In genomic region chr2:15527074-15527739, GRCh38 we compare ENCODE assay signal across 1 cellular context.
TF ChIP-seq lines count a peak whose summit lies in the region.

No MANE protein-coding gene starts in this region.

TF ChIP-seq in WTC11, 78 proteins besides CTCF, POLR2A, EP300 and RAD21 (continued from another document):
- TF ChIP-seq ZNF425 (CRISPR knock-in tag; conservative IDR thresholded peaks at IDR 0.05) (no peak), MYBL2 (CRISPR knock-in tag; IDR thresholded peaks at IDR 0.05) (no peak), ZBTB21 (CRISPR knock-in tag; IDR thresholded peaks at IDR 0.05; ENCODE audit: borderline replicate concordance) (no peak), MLX (CRISPR knock-in tag; IDR thresholded peaks at IDR 0.05) (no peak), NFATC4 (CRISPR knock-in tag; IDR thresholded peaks at IDR 0.05) (no peak), ZNF263 (CRISPR knock-in tag; IDR thresholded peaks at IDR 0.05; ENCODE audit: low read depth) (no peak), USF1 (CRISPR knock-in tag; IDR thresholded peaks at IDR 0.05) (no peak), ZNF317 (CRISPR knock-in tag; IDR thresholded peaks at IDR 0.05; ENCODE audit: borderline replicate concordance, low read depth) (no peak), SP1 (CRISPR knock-in tag; conservative IDR thresholded peaks at IDR 0.05) (no peak), SMAD3 (CRISPR knock-in tag; IDR thresholded peaks at IDR 0.05; ENCODE audit: borderline replicate concordance) (no peak), RELA (CRISPR knock-in tag; IDR thresholded peaks at IDR 0.05; ENCODE audit: borderline replicate concordance) (no peak), CBFB (CRISPR knock-in tag; IDR thresholded peaks at IDR 0.05; ENCODE audit: low read depth) (no peak)
- TF ChIP-seq, protein P1, sequence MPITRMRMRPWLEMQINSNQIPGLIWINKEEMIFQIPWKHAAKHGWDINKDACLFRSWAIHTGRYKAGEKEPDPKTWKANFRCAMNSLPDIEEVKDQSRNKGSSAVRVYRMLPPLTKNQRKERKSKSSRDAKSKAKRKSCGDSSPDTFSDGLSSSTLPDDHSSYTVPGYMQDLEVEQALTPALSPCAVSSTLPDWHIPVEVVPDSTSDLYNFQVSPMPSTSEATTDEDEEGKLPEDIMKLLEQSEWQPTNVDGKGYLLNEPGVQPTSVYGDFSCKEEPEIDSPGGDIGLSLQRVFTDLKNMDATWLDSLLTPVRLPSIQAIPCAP (CRISPR knock-in tag; IDR thresholded peaks at IDR 0.05): no peak
- TF ChIP-seq, protein P2, sequence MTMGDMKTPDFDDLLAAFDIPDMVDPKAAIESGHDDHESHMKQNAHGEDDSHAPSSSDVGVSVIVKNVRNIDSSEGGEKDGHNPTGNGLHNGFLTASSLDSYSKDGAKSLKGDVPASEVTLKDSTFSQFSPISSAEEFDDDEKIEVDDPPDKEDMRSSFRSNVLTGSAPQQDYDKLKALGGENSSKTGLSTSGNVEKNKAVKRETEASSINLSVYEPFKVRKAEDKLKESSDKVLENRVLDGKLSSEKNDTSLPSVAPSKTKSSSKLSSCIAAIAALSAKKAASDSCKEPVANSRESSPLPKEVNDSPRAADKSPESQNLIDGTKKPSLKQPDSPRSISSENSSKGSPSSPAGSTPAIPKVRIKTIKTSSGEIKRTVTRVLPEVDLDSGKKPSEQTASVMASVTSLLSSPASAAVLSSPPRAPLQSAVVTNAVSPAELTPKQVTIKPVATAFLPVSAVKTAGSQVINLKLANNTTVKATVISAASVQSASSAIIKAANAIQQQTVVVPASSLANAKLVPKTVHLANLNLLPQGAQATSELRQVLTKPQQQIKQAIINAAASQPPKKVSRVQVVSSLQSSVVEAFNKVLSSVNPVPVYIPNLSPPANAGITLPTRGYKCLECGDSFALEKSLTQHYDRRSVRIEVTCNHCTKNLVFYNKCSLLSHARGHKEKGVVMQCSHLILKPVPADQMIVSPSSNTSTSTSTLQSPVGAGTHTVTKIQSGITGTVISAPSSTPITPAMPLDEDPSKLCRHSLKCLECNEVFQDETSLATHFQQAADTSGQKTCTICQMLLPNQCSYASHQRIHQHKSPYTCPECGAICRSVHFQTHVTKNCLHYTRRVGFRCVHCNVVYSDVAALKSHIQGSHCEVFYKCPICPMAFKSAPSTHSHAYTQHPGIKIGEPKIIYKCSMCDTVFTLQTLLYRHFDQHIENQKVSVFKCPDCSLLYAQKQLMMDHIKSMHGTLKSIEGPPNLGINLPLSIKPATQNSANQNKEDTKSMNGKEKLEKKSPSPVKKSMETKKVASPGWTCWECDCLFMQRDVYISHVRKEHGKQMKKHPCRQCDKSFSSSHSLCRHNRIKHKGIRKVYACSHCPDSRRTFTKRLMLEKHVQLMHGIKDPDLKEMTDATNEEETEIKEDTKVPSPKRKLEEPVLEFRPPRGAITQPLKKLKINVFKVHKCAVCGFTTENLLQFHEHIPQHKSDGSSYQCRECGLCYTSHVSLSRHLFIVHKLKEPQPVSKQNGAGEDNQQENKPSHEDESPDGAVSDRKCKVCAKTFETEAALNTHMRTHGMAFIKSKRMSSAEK (CRISPR knock-in tag; IDR thresholded peaks at IDR 0.05; ENCODE audit: borderline replicate concordance): no peak
- TF ChIP-seq, protein P3, sequence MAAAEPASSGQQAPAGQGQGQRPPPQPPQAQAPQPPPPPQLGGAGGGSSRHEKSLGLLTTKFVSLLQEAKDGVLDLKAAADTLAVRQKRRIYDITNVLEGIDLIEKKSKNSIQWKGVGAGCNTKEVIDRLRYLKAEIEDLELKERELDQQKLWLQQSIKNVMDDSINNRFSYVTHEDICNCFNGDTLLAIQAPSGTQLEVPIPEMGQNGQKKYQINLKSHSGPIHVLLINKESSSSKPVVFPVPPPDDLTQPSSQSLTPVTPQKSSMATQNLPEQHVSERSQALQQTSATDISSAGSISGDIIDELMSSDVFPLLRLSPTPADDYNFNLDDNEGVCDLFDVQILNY (CRISPR knock-in tag; IDR thresholded peaks at IDR 0.05): no peak
TF ChIP-seq in WTC11: peak in this region for 0.
